8 cellular contexts compared by ENCODE assay signal in the genomic region with DNA sequence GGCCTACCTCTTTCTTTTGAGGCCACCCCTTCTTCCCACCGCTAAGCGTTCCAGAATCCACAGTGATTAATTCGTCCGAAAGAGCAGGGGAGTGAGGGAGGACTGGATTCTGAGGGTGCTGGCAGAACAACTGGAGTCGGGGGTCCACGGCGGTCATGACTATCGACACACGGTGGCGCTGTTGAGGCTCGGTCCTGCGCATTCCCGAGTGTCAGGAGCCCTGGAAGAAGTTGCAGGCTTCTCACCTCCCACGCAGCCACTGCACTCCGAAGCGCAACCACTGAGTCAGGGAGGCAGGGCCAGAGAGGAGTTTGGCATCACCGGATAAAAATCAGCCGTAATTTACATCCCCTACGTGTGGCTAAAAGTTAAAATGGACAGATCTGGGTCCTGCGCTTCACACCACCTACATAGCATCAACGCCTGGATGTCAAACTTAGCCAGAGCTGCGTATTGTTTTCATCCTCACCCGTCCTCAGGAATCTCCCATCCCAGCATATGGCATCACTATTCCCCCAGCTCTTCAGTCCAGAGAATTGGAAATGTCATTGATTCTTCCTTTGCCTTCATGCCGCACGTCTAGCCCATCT. TPM values are rescaled to one million over a fixed set of nuclear protein-coding genes. Genes with fewer than 3 reads are reported as not detected.
DNase-seq lines count a peak whose midpoint lies in the region; ATAC-seq and TF ChIP-seq lines count a peak whose summit lies in the region.

No MANE protein-coding gene starts in this region.

- no peaks in the 10 kb centered on the region for H3K4me1 ChIP-seq in right cardiac atrium (ENCODE audit: control insufficient read depth, insufficient read depth, low read length)
- peaks cover 0 to 7% (median 2%) of the 10 kb centered on the region in 4 donors for H3K4me1 ChIP-seq in sigmoid colon

- peak; percentile 69 for TF ChIP-seq CTCF in LNCAP (IDR thresholded peaks at IDR 0.05)
- TF ChIP-seq CTCF in sigmoid colon (IDR thresholded peaks at IDR 0.05) = peak; percentile 81 to 92 (median 90)

- intact Hi-C loops in right cardiac atrium (cut with DNase I) (loop anchor here (1.0 to 10.0 kb wide), 6 partner anchors 98 to 256 kb away; partner anchors contain the start of gene RBM4B (in 1 of the 4)), sigmoid colon (cut with DNase I) (loop anchor here (1.0 to 2.0 kb wide), 2 partner anchors 99 to 256 kb away; no protein-coding TSS in a partner anchor)

- TF ChIP-seq POLR2A in sigmoid colon (IDR thresholded peaks at IDR 0.05) = no peak

- DNase-seq in DMS53 (lab: John Stamatoyannopoulos, UW) (peak; percentile 75), T-helper 2 cell (peak; percentile 56 to 70 (median 59)), amniotic stem cell (lab: John Stamatoyannopoulos, UW) (peak; percentile 61), right cardiac atrium (peak; percentile 87 to 94 (median 92)), sigmoid colon (peak; percentile 89), NCI-H187 treated with DMSO at 0.1 percent for 48 hours (lab: John Stamatoyannopoulos, UW) (no peak)

- H3K27ac ChIP-seq in right cardiac atrium (ENCODE audit: low read length) (no peak overlapping the region), sigmoid colon (no peak overlapping the region)

- WGBS in right cardiac atrium = 13% methylated on average over 25 of the region's 25 CpGs
- WGBS in sigmoid colon, 2 donors = 19 to 20% methylated on average over 25 of the region's 25 CpGs

- H3K9me3 ChIP-seq in right cardiac atrium (ENCODE audit: control insufficient read depth, low read length) = no peaks in the 10 kb centered on the region
- H3K9me3 ChIP-seq in sigmoid colon = no peaks in the 10 kb centered on the region

- ATAC-seq in right cardiac atrium (peak; percentile 92 to 96), HG03139 (IDR thresholded peaks at IDR 0.05; ENCODE audit: unreplicated experiment) (no peak)

- H3K27me3 ChIP-seq in right cardiac atrium (ENCODE audit: control insufficient read depth, insufficient read depth) (no peaks in the 10 kb centered on the region), sigmoid colon (no peaks in the 10 kb centered on the region)

- no peaks in the 10 kb centered on the region for H3K36me3 ChIP-seq in sigmoid colon

- no peak overlapping the region for H3K4me3 ChIP-seq in right cardiac atrium (ENCODE audit: low read length)
- no peak overlapping the region for H3K4me3 ChIP-seq in sigmoid colon

- TF ChIP-seq EP300 in sigmoid colon (IDR thresholded peaks at IDR 0.05) = no peak

RNA-seq across cellular contexts. Expression of gene CTSF, which starts 10.7 kb away (rescaled TPM):
- total RNA-seq in right cardiac atrium (100 to 1,000 TPM in 2 of 4 donors, 10 to 100 TPM in 2; 85.5 to 136 (median 95.2) TPM), sigmoid colon (100 to 1,000 TPM; 121 to 170 (median 139) TPM)
- polyA plus RNA-seq in right cardiac atrium (56.0 TPM), sigmoid colon (10 to 100 TPM in 2 of 3 donors, 1 to 10 TPM in 1; 3.5 to 16.5 (median 12.6) TPM)

RNA-seq across cellular contexts. Expression of gene CCDC87, which starts 13.8 kb away (rescaled TPM):
- total RNA-seq in right cardiac atrium (under 1 TPM; 0.53 to 0.99 (median 0.68) TPM), sigmoid colon (under 1 TPM in 3 of 4 donors, not detected in 1; 0.14 to 0.71 (median 0.16) TPM)
- polyA plus RNA-seq in right cardiac atrium (0.43 TPM), sigmoid colon (under 1 TPM in 1 of 3 donors, not detected in 2; 0.28 TPM)

RNA-seq across cellular contexts. Expression of gene CCS, which starts 13.9 kb away (rescaled TPM):
- total RNA-seq in right cardiac atrium = 10 to 100 TPM; 30.3 to 40.2 (median 34.2) TPM
- polyA plus RNA-seq in right cardiac atrium = 45.8 TPM
- 10 to 100 TPM; 26.0 to 43.1 (median 40.5) TPM for total RNA-seq in sigmoid colon
- 10 to 100 TPM; 33.0 to 48.8 (median 44.6) TPM for polyA plus RNA-seq in sigmoid colon

RNA-seq across cellular contexts. Expression of gene ACTN3, which starts 32.4 kb away (rescaled TPM):
- total RNA-seq in right cardiac atrium (under 1 TPM in 1 of 4 donors, not detected in 3; 0.09 TPM), sigmoid colon (under 1 TPM in 1 of 4 donors, not detected in 3; under 0.01 TPM)
- polyA plus RNA-seq in right cardiac atrium (0.05 TPM), sigmoid colon (not detected)

RNA-seq across cellular contexts. Expression of gene ZDHHC24, which starts 33.3 kb away (rescaled TPM):
- total RNA-seq in right cardiac atrium (1 to 10 TPM; 6.6 to 7.8 (median 7.5) TPM), sigmoid colon (10 to 100 TPM in 1 of 4 donors, 1 to 10 TPM in 3; 6.8 to 12.2 (median 7.4) TPM)
- polyA plus RNA-seq in right cardiac atrium (6.3 TPM), sigmoid colon (1 to 10 TPM; 1.8 to 8.7 (median 1.8) TPM)
